ENCODE assay signal across 10 cellular contexts in the genomic region with DNA sequence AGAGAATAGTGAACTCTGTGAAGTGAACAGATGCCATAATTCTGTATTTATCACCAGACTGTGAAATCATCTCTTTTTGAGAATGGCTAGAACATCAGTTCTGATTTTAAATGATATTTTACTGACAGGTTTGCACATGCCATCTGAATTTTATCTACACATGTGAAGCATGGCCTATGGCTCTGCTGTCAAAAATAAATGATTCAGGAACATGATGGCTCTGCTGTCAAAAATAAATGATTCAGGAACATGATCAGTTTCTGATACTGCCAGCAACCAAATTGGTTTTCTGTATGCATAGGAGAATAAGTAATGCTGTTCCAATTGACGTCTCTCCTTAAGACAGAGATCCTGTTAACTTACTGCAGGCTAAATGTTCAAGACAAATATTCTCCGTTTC.
"Had no signal": no experiment of that assay in that cellular context is flagged by ENCODE, and none has a peak within 500 bp of the region (broad histone marks: within the 10 kb centered on the region; RNA-seq: fewer than 3 reads in every experiment).

No MANE protein-coding gene starts in this region.

- H3K27ac Mint-ChIP-seq: GM23338, H9, HFFc6 had no signal

- H3K9me3 ChIP-seq: HAP-1 had no signal

- H3K36me3 ChIP-seq: HAP-1 had no signal

- FAIRE-seq: H1, H54 had no signal

- H3K4me3 Mint-ChIP-seq: GM23338, H9, HFFc6 had no signal

- H3K4me3 ChIP-seq: GM23248, GM23338, HAP-1 had no signal

- DNase-seq: GM23248, GOT3, H7, H9, HCEC 1CT, HFFc6 had no signal

- H2AFZ ChIP-seq: GM23248, GM23338 had no signal

- H3K4me1 ChIP-seq: HAP-1 had no signal

- H3K27ac ChIP-seq: GM23248 had no signal

- H3K4me2 ChIP-seq: GM23338 had no signal

- H3K9ac ChIP-seq: GM23248 had no signal

- H3K9me3 Mint-ChIP-seq: H9 had no signal
